Comparison of ENCODE assay signal across 13 cellular contexts in the genomic region with DNA sequence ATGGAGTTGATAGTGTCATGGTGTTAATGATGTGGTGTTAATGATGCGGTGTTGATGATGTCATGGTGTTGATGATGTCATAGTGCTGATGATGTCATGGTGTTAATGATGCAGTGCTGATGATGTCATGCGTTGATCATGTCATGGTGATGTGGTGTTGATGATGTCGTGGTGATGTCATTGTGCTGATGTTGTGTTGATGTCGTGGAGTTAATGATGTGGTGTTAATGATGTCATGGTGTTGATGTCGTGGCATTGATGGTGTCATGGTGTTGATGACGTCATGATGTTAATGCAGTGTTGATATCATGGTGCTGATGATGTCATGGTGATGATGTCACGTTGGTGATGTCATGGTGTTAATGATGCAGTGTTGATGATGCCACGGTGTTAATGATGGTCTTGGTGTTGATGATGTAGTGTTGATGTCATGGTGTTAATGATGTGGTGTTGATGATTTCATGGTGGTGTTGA. TPM values are rescaled to one million over a fixed set of nuclear protein-coding genes. Genes with fewer than 3 reads are reported as not detected.
DNase-seq lines count a peak whose midpoint lies in the region; ATAC-seq and TF ChIP-seq lines count a peak whose summit lies in the region.
"Had no signal": no experiment of that assay in that cellular context is flagged by ENCODE, and none has a peak within 500 bp of the region (broad histone marks: within the 10 kb centered on the region; RNA-seq: fewer than 3 reads in every experiment).

No MANE protein-coding gene starts in this region.

- DNase-seq in NCI-H2227 (lab: John Stamatoyannopoulos, UW; ENCODE audit: unreplicated experiment) (peak; percentile 47), NCI-H2227 treated with DMSO at 0.1 percent for 48 hours (lab: John Stamatoyannopoulos, UW) (no peak), HFFc6 (peak; percentile 26), WTC11 (ENCODE audit: low spot score) (no peak), fibroblast of villous mesenchyme (ENCODE audit: low read depth) (peak; percentile 51), left lobe of liver (ENCODE audit: low spot score) (no peak), NK-92 (lab: John Stamatoyannopoulos, UW; ENCODE audit: unreplicated experiment) (no peak)
- no peak for DNase-seq in stimulated activated CD8-positive, alpha-beta memory T cell treated with anti-CD3 and anti-CD28 coated beads, Interleukin-4, amount 100 ng/mL, for 48 hours
- DNase-seq: NCI-H526 treated with DMSO at 0.1 percent for 48 hours, SHP77 treated with DMSO at 0.1 percent for 48 hours, spleen had no signal

- no peak overlapping the region for H3K4me3 Mint-ChIP-seq in HFFc6
- no peak overlapping the region for H3K4me3 Mint-ChIP-seq in WTC11
- H3K4me3 Mint-ChIP-seq: activated T-cell treated with anti-CD3 and anti-CD28 coated beads, Interleukin-2, amount 50 U/mL, for 72 hours; memory B cell had no signal

- H3K4me1 Mint-ChIP-seq in HFFc6 (ENCODE audit: low read depth) (no peaks in the 10 kb centered on the region), WTC11 (no peaks in the 10 kb centered on the region)

- POLR2A ChIA-PET in WTC11 (lab: Charles Lee), result no interaction called here

- H3K9me3 Mint-ChIP-seq in HFFc6, result no peaks in the 10 kb centered on the region
- H3K9me3 Mint-ChIP-seq in WTC11, result no peaks in the 10 kb centered on the region
- H3K9me3 Mint-ChIP-seq: activated T-cell treated with anti-CD3 and anti-CD28 coated beads, Interleukin-2, amount 50 U/mL, for 72 hours; memory B cell had no signal

- H3K36me3 Mint-ChIP-seq in HFFc6 (ENCODE audit: low read depth), result no peaks in the 10 kb centered on the region
- no peaks in the 10 kb centered on the region for H3K36me3 Mint-ChIP-seq in WTC11
- H3K36me3 Mint-ChIP-seq: memory B cell had no signal

- H3K4me3 ChIP-seq in fibroblast of villous mesenchyme (ENCODE audit: low read depth, low read length), result no peak overlapping the region
- H3K4me3 ChIP-seq: spleen had no signal

- TF ChIP-seq CTCF in HFFc6 (IDR thresholded peaks at IDR 0.05) (no peak), WTC11 (IDR thresholded peaks at IDR 0.05) (no peak), fibroblast of villous mesenchyme (IDR thresholded peaks at IDR 0.05; ENCODE audit: insufficient read depth, low read depth, low read length) (no peak)

- CTCF ChIA-PET in WTC11 (lab: Charles Lee), result no interaction called here

- H3K27me3 Mint-ChIP-seq in HFFc6 (ENCODE audit: insufficient read depth) (peaks cover 10% of the 10 kb centered on the region), WTC11 (ENCODE audit: low read depth) (no peaks in the 10 kb centered on the region)

- H3K27ac Mint-ChIP-seq in HFFc6 (no peak overlapping the region), WTC11 (no peak overlapping the region)
- H3K27ac Mint-ChIP-seq: activated T-cell treated with anti-CD3 and anti-CD28 coated beads, Interleukin-2, amount 50 U/mL, for 72 hours; memory B cell had no signal

- ATAC-seq in WTC11, result no peak
- ATAC-seq in left lobe of liver, result no peak

TF ChIP-seq in WTC11, 78 proteins besides CTCF, POLR2A, EP300 and RAD21:
- TF ChIP-seq PRRX2 (CRISPR knock-in tag; IDR thresholded peaks at IDR 0.05) (no peak), EMX1 (CRISPR knock-in tag; IDR thresholded peaks at IDR 0.05) (0 out of 2 replicates have a peak, but pooled peaks have one; percentile 23), ZNF317 (CRISPR knock-in tag; IDR thresholded peaks at IDR 0.05; ENCODE audit: borderline replicate concordance, low read depth) (no peak), ZNF416 (CRISPR knock-in tag; IDR thresholded peaks at IDR 0.05) (no peak), ZNF232 (CRISPR knock-in tag; IDR thresholded peaks at IDR 0.05) (no peak), SMAD3 (CRISPR knock-in tag; IDR thresholded peaks at IDR 0.05; ENCODE audit: borderline replicate concordance) (no peak), SOX15 (CRISPR knock-in tag; IDR thresholded peaks at IDR 0.05) (0 out of 2 replicates have a peak, but pooled peaks have one; percentile 5), NR3C1 (CRISPR knock-in tag; conservative IDR thresholded peaks at IDR 0.05; ENCODE audit: low read depth) (no peak), ZNF671 (CRISPR knock-in tag; IDR thresholded peaks at IDR 0.05) (no peak), FOXJ3 (CRISPR knock-in tag; IDR thresholded peaks at IDR 0.05; ENCODE audit: borderline replicate concordance) (no peak), ZNF138 (CRISPR knock-in tag; conservative IDR thresholded peaks at IDR 0.05) (no peak)
- TF ChIP-seq, protein P1, sequence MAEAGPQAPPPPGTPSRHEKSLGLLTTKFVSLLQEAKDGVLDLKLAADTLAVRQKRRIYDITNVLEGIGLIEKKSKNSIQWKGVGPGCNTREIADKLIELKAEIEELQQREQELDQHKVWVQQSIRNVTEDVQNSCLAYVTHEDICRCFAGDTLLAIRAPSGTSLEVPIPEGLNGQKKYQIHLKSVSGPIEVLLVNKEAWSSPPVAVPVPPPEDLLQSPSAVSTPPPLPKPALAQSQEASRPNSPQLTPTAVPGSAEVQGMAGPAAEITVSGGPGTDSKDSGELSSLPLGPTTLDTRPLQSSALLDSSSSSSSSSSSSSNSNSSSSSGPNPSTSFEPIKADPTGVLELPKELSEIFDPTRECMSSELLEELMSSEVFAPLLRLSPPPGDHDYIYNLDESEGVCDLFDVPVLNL (CRISPR knock-in tag; IDR thresholded peaks at IDR 0.05; ENCODE audit: borderline replicate concordance, low read depth), result no peak
- TF ChIP-seq, protein P2, sequence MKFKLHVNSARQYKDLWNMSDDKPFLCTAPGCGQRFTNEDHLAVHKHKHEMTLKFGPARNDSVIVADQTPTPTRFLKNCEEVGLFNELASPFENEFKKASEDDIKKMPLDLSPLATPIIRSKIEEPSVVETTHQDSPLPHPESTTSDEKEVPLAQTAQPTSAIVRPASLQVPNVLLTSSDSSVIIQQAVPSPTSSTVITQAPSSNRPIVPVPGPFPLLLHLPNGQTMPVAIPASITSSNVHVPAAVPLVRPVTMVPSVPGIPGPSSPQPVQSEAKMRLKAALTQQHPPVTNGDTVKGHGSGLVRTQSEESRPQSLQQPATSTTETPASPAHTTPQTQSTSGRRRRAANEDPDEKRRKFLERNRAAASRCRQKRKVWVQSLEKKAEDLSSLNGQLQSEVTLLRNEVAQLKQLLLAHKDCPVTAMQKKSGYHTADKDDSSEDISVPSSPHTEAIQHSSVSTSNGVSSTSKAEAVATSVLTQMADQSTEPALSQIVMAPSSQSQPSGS (CRISPR knock-in tag; IDR thresholded peaks at IDR 0.05; ENCODE audit: borderline replicate concordance, low read depth), result no peak
- TF ChIP-seq, protein P3, sequence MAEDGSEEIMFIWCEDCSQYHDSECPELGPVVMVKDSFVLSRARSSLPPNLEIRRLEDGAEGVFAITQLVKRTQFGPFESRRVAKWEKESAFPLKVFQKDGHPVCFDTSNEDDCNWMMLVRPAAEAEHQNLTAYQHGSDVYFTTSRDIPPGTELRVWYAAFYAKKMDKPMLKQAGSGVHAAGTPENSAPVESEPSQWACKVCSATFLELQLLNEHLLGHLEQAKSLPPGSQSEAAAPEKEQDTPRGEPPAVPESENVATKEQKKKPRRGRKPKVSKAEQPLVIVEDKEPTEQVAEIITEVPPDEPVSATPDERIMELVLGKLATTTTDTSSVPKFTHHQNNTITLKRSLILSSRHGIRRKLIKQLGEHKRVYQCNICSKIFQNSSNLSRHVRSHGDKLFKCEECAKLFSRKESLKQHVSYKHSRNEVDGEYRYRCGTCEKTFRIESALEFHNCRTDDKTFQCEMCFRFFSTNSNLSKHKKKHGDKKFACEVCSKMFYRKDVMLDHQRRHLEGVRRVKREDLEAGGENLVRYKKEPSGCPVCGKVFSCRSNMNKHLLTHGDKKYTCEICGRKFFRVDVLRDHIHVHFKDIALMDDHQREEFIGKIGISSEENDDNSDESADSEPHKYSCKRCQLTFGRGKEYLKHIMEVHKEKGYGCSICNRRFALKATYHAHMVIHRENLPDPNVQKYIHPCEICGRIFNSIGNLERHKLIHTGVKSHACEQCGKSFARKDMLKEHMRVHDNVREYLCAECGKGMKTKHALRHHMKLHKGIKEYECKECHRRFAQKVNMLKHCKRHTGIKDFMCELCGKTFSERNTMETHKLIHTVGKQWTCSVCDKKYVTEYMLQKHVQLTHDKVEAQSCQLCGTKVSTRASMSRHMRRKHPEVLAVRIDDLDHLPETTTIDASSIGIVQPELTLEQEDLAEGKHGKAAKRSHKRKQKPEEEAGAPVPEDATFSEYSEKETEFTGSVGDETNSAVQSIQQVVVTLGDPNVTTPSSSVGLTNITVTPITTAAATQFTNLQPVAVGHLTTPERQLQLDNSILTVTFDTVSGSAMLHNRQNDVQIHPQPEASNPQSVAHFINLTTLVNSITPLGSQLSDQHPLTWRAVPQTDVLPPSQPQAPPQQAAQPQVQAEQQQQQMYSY (CRISPR knock-in tag; IDR thresholded peaks at IDR 0.05), result no peak
- TF ChIP-seq, protein P4, sequence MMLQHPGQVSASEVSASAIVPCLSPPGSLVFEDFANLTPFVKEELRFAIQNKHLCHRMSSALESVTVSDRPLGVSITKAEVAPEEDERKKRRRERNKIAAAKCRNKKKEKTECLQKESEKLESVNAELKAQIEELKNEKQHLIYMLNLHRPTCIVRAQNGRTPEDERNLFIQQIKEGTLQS (CRISPR knock-in tag; conservative IDR thresholded peaks at IDR 0.05), result peak; percentile 67; the same call in 1 of the 2 replicates
- TF ChIP-seq, protein P5, sequence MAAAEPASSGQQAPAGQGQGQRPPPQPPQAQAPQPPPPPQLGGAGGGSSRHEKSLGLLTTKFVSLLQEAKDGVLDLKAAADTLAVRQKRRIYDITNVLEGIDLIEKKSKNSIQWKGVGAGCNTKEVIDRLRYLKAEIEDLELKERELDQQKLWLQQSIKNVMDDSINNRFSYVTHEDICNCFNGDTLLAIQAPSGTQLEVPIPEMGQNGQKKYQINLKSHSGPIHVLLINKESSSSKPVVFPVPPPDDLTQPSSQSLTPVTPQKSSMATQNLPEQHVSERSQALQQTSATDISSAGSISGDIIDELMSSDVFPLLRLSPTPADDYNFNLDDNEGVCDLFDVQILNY (CRISPR knock-in tag; IDR thresholded peaks at IDR 0.05), result no peak
TF ChIP-seq in WTC11: peak in this region for 3.

RNA-seq across cellular contexts. Expression of a gene that starts 49.1 kb away (rescaled TPM):
- total RNA-seq in HFFc6 (2021; fragmentation: NEBNext Ultra II Directional; extraction: Animal tissue kit (Norgen Biotek cat#: 25700)), result not detected
- total RNA-seq in WTC11 (2021) (1.3 to 2.6 TPM (median 1.5 TPM) in 3 replicates), fibroblast of villous mesenchyme (not detected in 2 replicates), left lobe of liver (not detected)

Comparison
In these comparisons a context has a peak if more than half of its experiments do, and no peak if none do; other contexts are left out.
1. DNase-seq: peak in NCI-H2227 (single experiment), HFFc6 (single experiment) and fibroblast of villous mesenchyme (single experiment); none in NCI-H2227 treated with DMSO at 0.1 percent for 48 hours (single experiment), WTC11 (single experiment), left lobe of liver (single experiment), stimulated activated CD8-positive, alpha-beta memory T cell treated with anti-CD3 and anti-CD28 coated beads, Interleukin-4, amount 100 ng/mL, for 48 hours (single experiment) and NK-92 (single experiment).